In the genomic region with DNA sequence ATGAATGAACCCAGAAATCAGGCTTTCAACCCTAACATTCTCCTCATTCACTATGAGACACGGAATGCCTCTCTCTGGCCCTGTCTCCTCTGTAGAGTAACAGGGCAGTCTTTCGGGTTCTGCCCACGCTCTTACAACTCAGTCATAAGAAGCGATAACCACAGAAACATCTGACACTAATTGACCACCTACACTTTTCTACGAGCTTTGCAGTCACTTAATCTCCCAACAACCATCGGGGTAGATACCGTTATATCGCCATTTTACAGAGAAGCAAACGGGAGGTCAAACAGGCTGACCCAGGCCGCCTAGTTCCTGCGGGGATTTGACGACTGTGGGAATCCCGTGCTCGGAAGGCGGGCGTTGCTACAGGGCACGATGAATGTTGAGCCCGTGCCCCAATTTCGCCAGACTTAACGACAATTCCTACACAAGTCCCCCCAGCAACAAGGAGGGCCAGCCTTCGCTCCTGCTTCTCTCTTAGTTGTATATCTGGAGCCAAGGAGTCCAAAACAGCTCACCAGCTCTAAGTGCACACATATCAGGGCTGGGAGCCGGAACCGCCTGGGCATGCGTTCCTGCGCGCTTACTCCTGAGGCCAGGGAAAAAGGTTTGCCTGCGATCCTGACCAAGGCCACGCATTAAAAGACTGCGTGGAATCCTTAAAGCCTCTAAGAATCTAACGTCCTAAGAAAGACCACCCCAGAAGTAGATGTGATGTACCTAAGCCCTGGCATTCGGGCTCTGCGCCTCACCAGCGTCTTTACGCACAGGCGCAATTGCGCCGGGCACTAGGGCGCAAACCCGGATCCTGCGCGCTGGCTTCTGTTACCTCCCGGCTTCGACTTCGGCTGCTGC, we compare ENCODE assay signal across 1 cellular context.
TF ChIP-seq lines count a peak whose summit lies in the region.

No MANE protein-coding gene starts in this region.

TF ChIP-seq in neural cell, 6 proteins besides CTCF, POLR2A, EP300 and RAD21 (continued from another document):
- TF ChIP-seq, protein P1, sequence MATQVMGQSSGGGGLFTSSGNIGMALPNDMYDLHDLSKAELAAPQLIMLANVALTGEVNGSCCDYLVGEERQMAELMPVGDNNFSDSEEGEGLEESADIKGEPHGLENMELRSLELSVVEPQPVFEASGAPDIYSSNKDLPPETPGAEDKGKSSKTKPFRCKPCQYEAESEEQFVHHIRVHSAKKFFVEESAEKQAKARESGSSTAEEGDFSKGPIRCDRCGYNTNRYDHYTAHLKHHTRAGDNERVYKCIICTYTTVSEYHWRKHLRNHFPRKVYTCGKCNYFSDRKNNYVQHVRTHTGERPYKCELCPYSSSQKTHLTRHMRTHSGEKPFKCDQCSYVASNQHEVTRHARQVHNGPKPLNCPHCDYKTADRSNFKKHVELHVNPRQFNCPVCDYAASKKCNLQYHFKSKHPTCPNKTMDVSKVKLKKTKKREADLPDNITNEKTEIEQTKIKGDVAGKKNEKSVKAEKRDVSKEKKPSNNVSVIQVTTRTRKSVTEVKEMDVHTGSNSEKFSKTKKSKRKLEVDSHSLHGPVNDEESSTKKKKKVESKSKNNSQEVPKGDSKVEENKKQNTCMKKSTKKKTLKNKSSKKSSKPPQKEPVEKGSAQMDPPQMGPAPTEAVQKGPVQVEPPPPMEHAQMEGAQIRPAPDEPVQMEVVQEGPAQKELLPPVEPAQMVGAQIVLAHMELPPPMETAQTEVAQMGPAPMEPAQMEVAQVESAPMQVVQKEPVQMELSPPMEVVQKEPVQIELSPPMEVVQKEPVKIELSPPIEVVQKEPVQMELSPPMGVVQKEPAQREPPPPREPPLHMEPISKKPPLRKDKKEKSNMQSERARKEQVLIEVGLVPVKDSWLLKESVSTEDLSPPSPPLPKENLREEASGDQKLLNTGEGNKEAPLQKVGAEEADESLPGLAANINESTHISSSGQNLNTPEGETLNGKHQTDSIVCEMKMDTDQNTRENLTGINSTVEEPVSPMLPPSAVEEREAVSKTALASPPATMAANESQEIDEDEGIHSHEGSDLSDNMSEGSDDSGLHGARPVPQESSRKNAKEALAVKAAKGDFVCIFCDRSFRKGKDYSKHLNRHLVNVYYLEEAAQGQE (IDR thresholded peaks at IDR 0.05; ENCODE audit: borderline replicate concordance) = no peak
- TF ChIP-seq SMC3 (conservative IDR thresholded peaks at IDR 0.05; ENCODE audit: poor library complexity) = no peak
